In genomic region chr22:21754523-21755128, GRCh38 we compare ENCODE assay signal across 9 cellular contexts. TPM values are rescaled to one million over a fixed set of nuclear protein-coding genes. Genes with fewer than 3 reads are reported as not detected.
A peak's percentile ranks its signal among the peaks of the same experiment; 100 is the strongest.
DNase-seq lines count a peak whose midpoint lies in the region; ATAC-seq and TF ChIP-seq lines count a peak whose summit lies in the region.
"Had no signal": no experiment of that assay in that cellular context is flagged by ENCODE, and none has a peak within 500 bp of the region (broad histone marks: within the 10 kb centered on the region; RNA-seq: fewer than 3 reads in every experiment).

No MANE protein-coding gene starts in this region.

- CTCF ChIA-PET in SK-N-SH (lab: Yijun Ruan, JAX), result no interaction called here

- no peaks in the 10 kb centered on the region for H3K79me2 ChIP-seq in SK-N-SH (ENCODE audit: insufficient read depth)

- 84% methylated on average over 11 of the region's 14 CpGs for WGBS in SK-N-SH (ENCODE audit: low lambda C conversion rate)
- 45 to 48% methylated on average over 10 to 14 of the region's 14 CpGs for WGBS in upper lobe of left lung, 2 donors

- no peak overlapping the region for H2AFZ ChIP-seq in SK-N-SH (ENCODE audit: low read depth)

- no peak for TF ChIP-seq EP300 in SK-N-SH (IDR thresholded peaks at IDR 0.05; ENCODE audit: borderline replicate concordance in 1 of 2, low read depth in 1 of 2, low read length in 1 of 2)
- TF ChIP-seq EP300 in upper lobe of left lung (IDR thresholded peaks at IDR 0.05), result no peak

- no peaks in the 10 kb centered on the region for H3K9me3 Mint-ChIP-seq in brain
- H3K9me3 Mint-ChIP-seq: activated T-cell treated with anti-CD3 and anti-CD28 coated beads, Interleukin-2, amount 50 U/mL, for 72 hours had no signal

- no peaks in the 10 kb centered on the region for H3K9me2 ChIP-seq in SK-N-SH

- H3K27ac ChIP-seq in SK-N-SH (ENCODE audit: low read depth in 2 of 2, low read length in 1 of 2) (no peak overlapping the region), upper lobe of left lung (no peak overlapping the region)

- no peak; the same call in 1 of the 3 replicates for ATAC-seq in SK-N-SH treated with all-trans-retinoic acid at 6 μM for 48 hours
- ATAC-seq in upper lobe of left lung (ENCODE audit: low FRiP score in 2 of 2), result peak; percentile 43 to 68
- ATAC-seq: activated T-cell treated with anti-CD3 and anti-CD28 coated beads, Interleukin-2, amount 50 U/mL, for 72 hours had no signal

- no peak for TF ChIP-seq RAD21 in SK-N-SH (IDR thresholded peaks at IDR 0.05; ENCODE audit: low read length)

- H3K4me1 ChIP-seq in SK-N-SH (ENCODE audit: control insufficient read depth in 1 of 2, insufficient read depth in 2 of 2, low read depth in 1 of 2, low read length in 1 of 2), result peaks cover 5 to 15% of the 10 kb centered on the region in 2 experiments; a peak in 2 of 4 replicates
- H3K4me1 ChIP-seq in upper lobe of left lung, result peaks cover 0 to 28% (median 10%) of the 10 kb centered on the region in 4 donors

- H3K9ac ChIP-seq in SK-N-SH, result no peak overlapping the region

- H3K4me2 ChIP-seq in SK-N-SH, result no peak overlapping the region

- H3K4me3 ChIP-seq in SK-N-SH (ENCODE audit: low read depth in 2 of 2, low read length in 1 of 2) (no peak overlapping the region), upper lobe of left lung (no peak overlapping the region)

- no peak for TF ChIP-seq POLR2A in upper lobe of left lung (IDR thresholded peaks at IDR 0.05)

- TF ChIP-seq CTCF in SK-N-SH (IDR thresholded peaks at IDR 0.05) (no peak), brain (conservative IDR thresholded peaks at IDR 0.05) (no peak), upper lobe of left lung (IDR thresholded peaks at IDR 0.05) (no peak)

- DNase-seq in SK-N-SH (no peak), left kidney (ENCODE audit: low read depth, low spot score) (peak; percentile 26), upper lobe of left lung (no peak), COR-L47 (lab: John Stamatoyannopoulos, UW) (no peak)
- no peak for DNase-seq in stimulated activated CD4-positive, alpha-beta T cell treated with anti-CD3 and anti-CD28 coated beads, Interleukin-4, amount 100 ng/mL, for 24 hours
- no peak for DNase-seq in stimulated activated CD8-positive, alpha-beta memory T cell treated with anti-CD3 and anti-CD28 coated beads, Interleukin-4, amount 100 ng/mL, for 48 hours
- DNase-seq: activated T-cell treated with anti-CD3 and anti-CD28 coated beads, Interleukin-2, amount 50 U/mL, for 72 hours had no signal

- no peaks in the 10 kb centered on the region for H3K27me3 Mint-ChIP-seq in brain

- H3K27ac Mint-ChIP-seq in brain, result peak overlapping the region; percentile 87 to 99 (median 96)
- H3K27ac Mint-ChIP-seq: activated T-cell treated with anti-CD3 and anti-CD28 coated beads, Interleukin-2, amount 50 U/mL, for 72 hours had no signal

- POLR2A ChIA-PET in SK-N-SH (lab: Yijun Ruan, JAX), result interaction anchor here (0.6 kb wide), 1 partner anchor 999 kb away, joined by 3 read pairs; no protein-coding TSS in a partner anchor

- peaks cover 21% of the 10 kb centered on the region for H3F3A ChIP-seq in SK-N-SH (replicated peaks; ENCODE audit: insufficient read depth)

- H3K27me3 ChIP-seq in SK-N-SH (ENCODE audit: insufficient read depth) (no peaks in the 10 kb centered on the region), upper lobe of left lung (no peaks in the 10 kb centered on the region)

- peak overlapping the region; percentile 61 to 78 (median 65) for H3K4me3 Mint-ChIP-seq in brain
- H3K4me3 Mint-ChIP-seq: activated T-cell treated with anti-CD3 and anti-CD28 coated beads, Interleukin-2, amount 50 U/mL, for 72 hours had no signal

- peaks cover 4 to 9% of the 10 kb centered on the region in 2 experiments for H3K36me3 ChIP-seq in SK-N-SH (replicated peaks in 1 of 2; ENCODE audit: control insufficient read depth in 1 of 2, insufficient read depth in 2 of 2, low read length in 1 of 2)
- H3K36me3 ChIP-seq in upper lobe of left lung, result peaks cover 0 to 25% (median 13%) of the 10 kb centered on the region in 4 donors

- peaks cover 58% of the 10 kb centered on the region for H3K4me1 Mint-ChIP-seq in brain

- peaks cover 7% of the 10 kb centered on the region for H3K36me3 Mint-ChIP-seq in brain

- H3K9me3 ChIP-seq in SK-N-SH (no peaks in the 10 kb centered on the region), upper lobe of left lung (no peaks in the 10 kb centered on the region)

- H4K20me1 ChIP-seq in SK-N-SH (ENCODE audit: insufficient read depth), result no peaks in the 10 kb centered on the region

TF ChIP-seq in SK-N-SH treated with all-trans-retinoic acid at 6 μM for 48 hours, 23 proteins besides CTCF, POLR2A, EP300 and RAD21:
- TF ChIP-seq ZC3H10 (CRISPR knock-in tag; IDR thresholded peaks at IDR 0.05) (0 out of 2 replicates have a peak, but pooled peaks have one; percentile 9), BACH2 (CRISPR knock-in tag; IDR thresholded peaks at IDR 0.05; ENCODE audit: borderline replicate concordance) (no peak)

TF ChIP-seq in SK-N-SH, 30 proteins besides CTCF, POLR2A, EP300 and RAD21:
- TF ChIP-seq POLR2AphosphoS5 (IDR thresholded peaks at IDR 0.05; ENCODE audit: low read depth, low read length), result no peak

RNA-seq across cellular contexts. Expression of gene YPEL1, which starts 19.0 kb away (rescaled TPM):
- polyA plus RNA-seq in SK-N-SH (2012; rRNA removed) (2.4 and 2.7 TPM in 2 replicates), brain (ENCODE audit: insufficient read depth, low read depth, low replicate concordance) (35.1 TPM)
- polyA plus RNA-seq in SK-N-SH (2012; cell fraction: cytosol; rRNA removed), result 1.9 and 2.8 TPM in 2 replicates
- 4.6 and 5.4 TPM in 2 replicates for polyA plus RNA-seq in SK-N-SH (2012; cell fraction: nucleus; rRNA removed)
- 10 to 100 TPM in 1 of 6 donors, 1 to 10 TPM in 5; 4.4 to 11.6 (median 7.4) TPM for total RNA-seq in upper lobe of left lung
